Comparison of ENCODE assay signal across 8 cellular contexts in genomic region chr1:39691383-39692151, GRCh38. TPM values are rescaled to one million over a fixed set of nuclear protein-coding genes. Genes with fewer than 3 reads are reported as not detected.
DNase-seq lines count a peak whose midpoint lies in the region; ATAC-seq and TF ChIP-seq lines count a peak whose summit lies in the region.

Gene HPCAL4 (minus strand): TSS chr1:39691433. CDS start chr1:39684603, 6,830 bp downstream.

- 1 to 10% (median 3%) methylated on average over 23 to 47 of the region's 47 CpGs for WGBS in stomach, 5 donors

- TF ChIP-seq EP300 in stomach (IDR thresholded peaks at IDR 0.05), result no peak

- H3K27me3 ChIP-seq in neuron (ENCODE audit: insufficient read depth, low read length) (peaks cover 35% of the 10 kb centered on the region), stomach (peaks cover 0 to 86% (median 55%) of the 10 kb centered on the region in 3 donors)

- peak; percentile 73 for DNase-seq in COLO829 (ENCODE audit: low spot score)
- peak; percentile 75 for DNase-seq in LNCaP clone FGC (ENCODE audit: low read depth)
- DNase-seq in SHP77 (lab: John Stamatoyannopoulos, UW), result peak; percentile 76 to 86
- DNase-seq in activated gamma-delta T cell treated with anti-CD3 and anti-CD28 coated beads, Interleukin-2, amount 50 U/mL, for 16 hours (ENCODE audit: low read depth), result peak; percentile 72
- DNase-seq in foreskin melanocyte, result peak; percentile 53
- peak; percentile 96 for DNase-seq in stomach

- H3K4me1 ChIP-seq in neuron (ENCODE audit: insufficient read depth, low read length), result peaks cover 30% of the 10 kb centered on the region
- peaks cover 18 to 24% (median 21%) of the 10 kb centered on the region in 4 donors for H3K4me1 ChIP-seq in stomach

- peak within 1 kb of the TSS; percentile 41 for H3K4me3 ChIP-seq in LNCaP clone FGC (ENCODE audit: low read depth, low read length)
- peak within 1 kb of the TSS; percentile 47 for H3K4me3 ChIP-seq in neuron (ENCODE audit: low read length)
- peak within 1 kb of the TSS; percentile 39 to 54 (median 46) for H3K4me3 ChIP-seq in stomach

- H3K36me3 ChIP-seq in neuron (ENCODE audit: insufficient read depth, low read length), result no peaks in the 10 kb centered on the region
- H3K36me3 ChIP-seq in stomach, result no peaks in the 10 kb centered on the region

- TF ChIP-seq POLR2A in stomach (IDR thresholded peaks at IDR 0.05), result no peak

- no peaks in the 10 kb centered on the region for H3K9me3 ChIP-seq in neuron (ENCODE audit: low read length)
- H3K9me3 ChIP-seq in stomach, result no peaks in the 10 kb centered on the region

- intact Hi-C loops in stomach (cut with DNase I; ENCODE audit: low total_unique reads), result no loop called here

- peak within 1 kb of the TSS in 2 of 5 donors; percentile 26 to 33 for H3K27ac ChIP-seq in stomach

- peak; percentile 63 for ATAC-seq in GM21576 (IDR thresholded peaks at IDR 0.05; ENCODE audit: unreplicated experiment)

- no peak for TF ChIP-seq CTCF in LNCaP clone FGC (IDR thresholded peaks at IDR 0.05; ENCODE audit: control insufficient read depth, extremely low read depth, insufficient read depth)
- no peak for TF ChIP-seq CTCF in stomach (IDR thresholded peaks at IDR 0.05)

- H2AFZ ChIP-seq in neuron (ENCODE audit: low read depth, low read length), result peak within 1 kb of the TSS; percentile 68

RNA-seq across cellular contexts. Expression of gene HPCAL4, which starts in this region (rescaled TPM):
- 1 to 10 TPM in 1 of 5 donors, under 1 TPM in 1, not detected in 3; 0.14 to 1.5 TPM for total RNA-seq in stomach
- under 1 TPM; 0.06 to 0.15 (median 0.15) TPM for polyA plus RNA-seq in stomach
